8 cellular contexts compared by ENCODE assay signal in the genomic region with DNA sequence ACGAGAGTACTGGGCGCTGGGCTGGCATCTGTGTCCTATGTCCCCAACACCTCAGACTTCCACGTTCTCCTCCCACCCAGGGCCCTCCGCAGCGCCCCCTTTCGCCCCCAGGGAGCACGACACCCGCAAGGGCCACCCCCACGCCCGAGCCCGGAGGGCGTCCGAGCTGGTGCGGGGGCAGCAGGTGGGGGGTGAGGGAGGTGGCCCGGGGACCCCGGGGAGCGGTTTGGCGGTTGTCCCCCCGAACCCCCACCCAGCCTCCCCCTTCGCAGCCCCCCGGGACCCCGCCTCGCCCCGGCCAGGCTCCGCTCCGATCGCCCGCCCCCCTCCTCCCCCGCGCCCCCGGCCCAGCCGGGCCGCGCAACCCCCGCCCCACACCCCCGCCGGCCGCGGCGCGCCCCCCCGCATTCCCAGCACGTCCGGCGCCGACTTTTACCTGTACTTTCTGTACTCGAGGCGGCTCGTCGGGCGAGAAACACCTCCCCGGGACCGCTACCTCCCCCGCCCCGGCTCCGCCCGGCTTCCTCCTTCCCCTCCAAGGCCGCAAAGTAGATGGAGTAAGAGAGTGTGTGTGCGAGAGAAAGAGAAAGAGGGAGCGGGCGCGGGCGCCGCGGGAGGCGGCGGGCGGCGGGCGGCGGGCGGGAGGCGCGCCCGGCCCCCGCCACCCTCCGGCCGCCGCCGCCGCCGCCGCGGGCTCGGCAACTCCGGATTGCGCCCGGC. TPM values are rescaled to one million over a fixed set of nuclear protein-coding genes. Genes with fewer than 3 reads are reported as not detected.
DNase-seq lines count a peak whose midpoint lies in the region; ATAC-seq and TF ChIP-seq lines count a peak whose summit lies in the region.

No MANE protein-coding gene starts in this region.

- intact Hi-C loops in IMR-90 (cut with micrococcal nuclease): no loop called here

- dilution Hi-C loops in IMR-90 (cut with HindIII; ENCODE audit: low sequenced_read_pairs, unreplicated experiment): no loop called here

- peak; percentile 50 for TF ChIP-seq CTCF in IMR-90 (conservative IDR thresholded peaks at IDR 0.05; ENCODE audit: low read depth, low read length)

- no peak overlapping the region for H3K56ac ChIP-seq in IMR-90 (ENCODE audit: extremely low read depth, insufficient read depth, low read length)

- no peak overlapping the region for H3K9ac ChIP-seq in IMR-90 (ENCODE audit: low read depth, low read length)

- H3K36me3 ChIP-seq in IMR-90 (ENCODE audit: control insufficient read depth, insufficient read depth, low read length) (no peaks in the 10 kb centered on the region), neuron (ENCODE audit: insufficient read depth, low read length) (no peaks in the 10 kb centered on the region)

- no peak overlapping the region for H2BK120ac ChIP-seq in IMR-90 (ENCODE audit: low read depth, low read length)

- H3K14ac ChIP-seq in IMR-90 (replicated peaks; ENCODE audit: low read depth, low read length): no peak overlapping the region

- H4K20me1 ChIP-seq in IMR-90 (ENCODE audit: insufficient read depth, low read length): no peaks in the 10 kb centered on the region

- H3K23ac ChIP-seq in IMR-90 (ENCODE audit: low read depth, low read length): no peak overlapping the region

- peaks cover 13% of the 10 kb centered on the region; the same call in 1 of the 2 replicates for H3K9me1 ChIP-seq in IMR-90 (ENCODE audit: insufficient read depth, low read length)

- peak; percentile 31 for DNase-seq in NOMO-1 treated with DMSO at 0.1 percent for 48 hours (lab: John Stamatoyannopoulos, UW; ENCODE audit: unreplicated experiment)
- no peak for DNase-seq in NOMO-1 (lab: John Stamatoyannopoulos, UW; ENCODE audit: unreplicated experiment in 2 of 2)
- no peak for DNase-seq in IMR-90
- peak; percentile 41 for DNase-seq in activated CD8-positive, alpha-beta memory T cell treated with anti-CD3 and anti-CD28 coated beads, Interleukin-2, amount 50 U/mL, for 4 hours
- no peak for DNase-seq in GOT3 (lab: John Stamatoyannopoulos, UW)

- no peak overlapping the region for H2BK15ac ChIP-seq in IMR-90 (ENCODE audit: low read depth, low read length)

- no peak overlapping the region for H4K91ac ChIP-seq in IMR-90 (ENCODE audit: insufficient read depth, low read depth, low read length)

- H2AK9ac ChIP-seq in IMR-90 (replicated peaks; ENCODE audit: low read depth, low read length, poor library complexity): no peak overlapping the region

- TF ChIP-seq RAD21 in IMR-90 (IDR thresholded peaks at IDR 0.05; ENCODE audit: low read length): no peak

- no peak overlapping the region for H2AK5ac ChIP-seq in IMR-90 (ENCODE audit: low read depth, low read length)

- H4K5ac ChIP-seq in IMR-90 (ENCODE audit: low read depth, low read length): no peak overlapping the region

- H3K27me3 ChIP-seq in IMR-90 (ENCODE audit: control insufficient read depth, insufficient read depth, low read length) (no peaks in the 10 kb centered on the region), neuron (ENCODE audit: insufficient read depth, low read length) (peaks cover 32% of the 10 kb centered on the region)

- H3K4ac ChIP-seq in IMR-90 (ENCODE audit: low read depth, low read length): no peak overlapping the region

- in situ Hi-C loops in IMR-90 (cut with MboI; ENCODE audit: low sequenced_read_pairs): loop anchor here (25.0 kb wide), 1 partner anchor 266 kb away; the partner anchor contains the start of gene DYNLRB2

- no peak overlapping the region for H3K18ac ChIP-seq in IMR-90 (ENCODE audit: low read depth, low read length)

- BruUV-seq in IMR-90 (replicated peaks; lab: Mats Ljungman, UMichigan): no TSS peak

- POLR2A ChIA-PET in IMR-90 (lab: Charles Lee; ENCODE audit: unreplicated experiment): no interaction called here

- CTCF ChIA-PET in IMR-90 (lab: Yijun Ruan, JAX): no interaction called here

- H2BK5ac ChIP-seq in IMR-90 (ENCODE audit: low read depth, low read length, poor library complexity, severe bottlenecking): peak overlapping the region; percentile 58

- H3K4me1 ChIP-seq in IMR-90 (ENCODE audit: control insufficient read depth, insufficient read depth, low read length) (no peaks in the 10 kb centered on the region; the same call in 1 of the 2 replicates), neuron (ENCODE audit: insufficient read depth, low read length) (no peaks in the 10 kb centered on the region)

- peak overlapping the region; percentile 100 for H3K4me3 ChIP-seq in IMR-90 (ENCODE audit: insufficient read depth, low read depth, low read length)
- H3K4me3 ChIP-seq in neuron (ENCODE audit: low read length): peak overlapping the region; percentile 47

- no peak overlapping the region; the same call in 1 of the 2 replicates for H3K27ac ChIP-seq in IMR-90 (ENCODE audit: insufficient read depth, low read length)

- H2AFZ ChIP-seq in IMR-90 (replicated peaks; ENCODE audit: low read length, poor library complexity) (peak overlapping the region; percentile 87), neuron (ENCODE audit: low read depth, low read length) (no peak overlapping the region)

- no peak overlapping the region; the same call in 1 of the 2 replicates for H3K4me2 ChIP-seq in IMR-90 (ENCODE audit: low read depth, low read length)

- H2BK20ac ChIP-seq in IMR-90 (ENCODE audit: low read depth, low read length): no peak overlapping the region

- WGBS in IMR-90 (ENCODE audit: extremely low coverage in 2 of 2, insufficient read length in 1 of 2), 2 experiments: 90% methylated on average over 2 of the region's 88 CpGs; no CpG with 5 or more reads in 1 of the 2 experiments

- TF ChIP-seq POLR2A in IMR-90 (IDR thresholded peaks at IDR 0.05; ENCODE audit: low read depth, low read length): no peak

- no peaks in the 10 kb centered on the region for H3K9me3 ChIP-seq in IMR-90 (ENCODE audit: control insufficient read depth, insufficient read depth, low read length)
- no peaks in the 10 kb centered on the region for H3K9me3 ChIP-seq in neuron (ENCODE audit: low read length)

- H4K8ac ChIP-seq in IMR-90 (ENCODE audit: low read depth in 2 of 2, low read length in 2 of 2): no peak overlapping the region

- ATAC-seq in IMR-90 (ENCODE audit: low read depth) (no peak), esophagus mucosa (peak; percentile 25), GM18517 (IDR thresholded peaks at IDR 0.05; ENCODE audit: unreplicated experiment) (no peak)

- H3K79me1 ChIP-seq in IMR-90 (ENCODE audit: low read depth in 1 of 2, low read length in 2 of 2): peaks cover 0 to 10% of the 10 kb centered on the region in 2 experiments; a peak in 1 of 4 replicates

TF ChIP-seq in IMR-90, 13 proteins besides CTCF, POLR2A, EP300 and RAD21:
- no peak for TF ChIP-seq USF2 (IDR thresholded peaks at IDR 0.05; ENCODE audit: low read depth, low read length)
- TF ChIP-seq SMC3 (IDR thresholded peaks at IDR 0.05; ENCODE audit: low read depth, low read length): no peak
- TF ChIP-seq RFX5 (IDR thresholded peaks at IDR 0.05; ENCODE audit: low read depth, low read length): no peak
- TF ChIP-seq NFE2L2 (IDR thresholded peaks at IDR 0.05; ENCODE audit: low read depth, low read length): no peak
- no peak for TF ChIP-seq MAZ (IDR thresholded peaks at IDR 0.05; ENCODE audit: borderline replicate concordance, low read depth, low read length)
- TF ChIP-seq RCOR1 (IDR thresholded peaks at IDR 0.05; ENCODE audit: insufficient replicate concordance, low read length): no peak

RNA-seq across cellular contexts. Expression of gene CDYL2, which starts 0.9 kb away (rescaled TPM):
- total RNA-seq in IMR-90 (2012; rRNA removed) (3.9 and 4.4 TPM in 2 replicates), esophagus mucosa (5.3 TPM)
- polyA plus RNA-seq in IMR-90 (2012; rRNA removed): 0.93 and 1.2 TPM in 2 replicates
- polyA plus RNA-seq in IMR-90 (2012; cell fraction: cytosol; rRNA removed): 0.40 and 0.66 TPM in 2 replicates
- 0.91 and 1.8 TPM in 2 replicates for polyA plus RNA-seq in IMR-90 (2012; cell fraction: nucleus; rRNA removed; ENCODE audit: low replicate concordance)

Comparison
In these comparisons a context has a peak if more than half of its experiments do, and no peak if none do; other contexts are left out.
1. DNase-seq: peak in NOMO-1 treated with DMSO at 0.1 percent for 48 hours (single experiment) and activated CD8-positive, alpha-beta memory T cell treated with anti-CD3 and anti-CD28 coated beads, Interleukin-2, amount 50 U/mL, for 4 hours (single experiment); none in NOMO-1 (0 of 2), IMR-90 (single experiment) and GOT3 (single experiment).